In genomic region chr15:89206908-89207331, GRCh38 we compare ENCODE assay signal across 8 cellular contexts. TPM values are rescaled to one million over a fixed set of nuclear protein-coding genes. Genes with fewer than 3 reads are reported as not detected.
DNase-seq lines count a peak whose midpoint lies in the region; ATAC-seq, FAIRE-seq and TF ChIP-seq lines count a peak whose summit lies in the region.

No MANE protein-coding gene starts in this region.

- no peak overlapping the region for H3K23ac ChIP-seq in H1 (ENCODE audit: insufficient read length)

- H2BK120ac ChIP-seq in H1 (replicated peaks; ENCODE audit: low read depth, low read length) = no peak overlapping the region

- H3K79me1 ChIP-seq in H1 (ENCODE audit: low read depth, low read length) = no peaks in the 10 kb centered on the region

- H2BK5ac ChIP-seq in H1 (ENCODE audit: low read depth, low read length) = no peak overlapping the region

- peak; percentile 92 to 96 for TF ChIP-seq RAD21 in H1 (IDR thresholded peaks at IDR 0.05 in 1 of 2, conservative IDR thresholded peaks at IDR 0.05 in 1 of 2; ENCODE audit: low read depth in 2 of 2, low read length in 2 of 2)

- H4K91ac ChIP-seq in H1 (replicated peaks; ENCODE audit: insufficient read length, low read length) = no peak overlapping the region

- TF ChIP-seq EP300 in H1 (IDR thresholded peaks at IDR 0.05; ENCODE audit: borderline replicate concordance in 1 of 2, low read depth in 2 of 2, low read length in 2 of 2) = no peak

- WGBS in H1 (ENCODE audit: extremely low coverage in 1 of 2, insufficient coverage in 1 of 2, insufficient read length in 1 of 2, insufficient replicate concordance in 2 of 2, low coverage in 1 of 2, low lambda C conversion rate in 2 of 2, missing lambda C conversion rate in 1 of 2), 2 experiments = 19% methylated on average over 14 of the region's 14 CpGs; no CpG with 5 or more reads in 1 of the 2 experiments

- TF ChIP-seq CTCF in A673 (conservative IDR thresholded peaks at IDR 0.05; ENCODE audit: low read depth, low read length) (peak; percentile 99), H1 (IDR thresholded peaks at IDR 0.05; ENCODE audit: control extremely low read depth in 1 of 3, insufficient read depth in 1 of 3, low read depth in 1 of 3, low read length in 3 of 3) (peak; percentile 96 to 98 (median 97))

- peak; percentile 85 for DNase-seq in A673 (ENCODE audit: low spot score)
- DNase-seq in NOMO-1 (lab: John Stamatoyannopoulos, UW; ENCODE audit: unreplicated experiment in 2 of 2) = peak; percentile 52 to 55
- DNase-seq in activated CD8-positive, alpha-beta memory T cell treated with anti-CD3 and anti-CD28 coated beads for 4 hours (ENCODE audit: low read depth in 2 of 2) = peak; percentile 43 to 46
- DNase-seq in H1 (ENCODE audit: low read depth in 1 of 2, low spot score in 2 of 2) = peak; percentile 50 to 96
- DNase-seq in middle frontal gyrus (ENCODE audit: extremely low spot score, low spot score) = peak; percentile 67
- DNase-seq in stimulated activated CD8-positive, alpha-beta memory T cell treated with anti-CD3 and anti-CD28 coated beads, Interleukin-2, amount 100 ng/mL, for 1 hour (ENCODE audit: low read depth in 2 of 2) = peak; percentile 33 to 56

- H2AFZ ChIP-seq in H1 (ENCODE audit: low read length) = peak overlapping the region; percentile 80; the same call in 1 of the 2 replicates

- H4K5ac ChIP-seq in H1 (ENCODE audit: insufficient read length, low read depth, low read length) = no peak overlapping the region

- no peaks in the 10 kb centered on the region for H3K27me3 ChIP-seq in A673 (replicated peaks; ENCODE audit: insufficient read depth, low read depth, low read length, poor library complexity)
- H3K27me3 ChIP-seq in H1 (replicated peaks in 1 of 4; ENCODE audit: control insufficient read depth in 3 of 4, extremely low read depth in 1 of 4, insufficient read depth in 3 of 4, low read length in 3 of 4) = no peaks in the 10 kb centered on the region; a peak in 1 of 7 replicates

- no peak overlapping the region for H3K56ac ChIP-seq in H1 (replicated peaks; ENCODE audit: insufficient read length, low read depth, low read length)

- peak; percentile 78 for ATAC-seq in GM18511 (IDR thresholded peaks at IDR 0.05; ENCODE audit: unreplicated experiment)
- peak; percentile 86 for ATAC-seq in HG03342 (IDR thresholded peaks at IDR 0.05; ENCODE audit: unreplicated experiment)

- POLR2A ChIA-PET in A673 (lab: Charles Lee; ENCODE audit: low non-redundant PET) = no interaction called here
- POLR2A ChIA-PET in H1 (lab: Charles Lee; ENCODE audit: partially characterized antibody) = interaction anchor here (1.6 kb wide), 2 partner anchors 16 to 27 kb away, joined by 4 read pairs; no protein-coding TSS in a partner anchor

- no peak for TF ChIP-seq POLR2A in H1 (IDR thresholded peaks at IDR 0.05; ENCODE audit: control extremely low read depth in 1 of 2, low read depth in 2 of 2, low read length in 2 of 2)

- H3K79me2 ChIP-seq in H1 (ENCODE audit: control insufficient read depth in 1 of 2, insufficient read depth in 2 of 2, low read length in 2 of 2) = no peaks in the 10 kb centered on the region

- H3K36me3 ChIP-seq in A673 (ENCODE audit: insufficient read depth, low read length, poor library complexity, severe bottlenecking) (no peaks in the 10 kb centered on the region), H1 (ENCODE audit: control insufficient read depth in 2 of 4, insufficient read depth in 4 of 4, low read length in 3 of 4) (no peaks in the 10 kb centered on the region)

- H3K9ac ChIP-seq in H1 (replicated peaks in 1 of 4; ENCODE audit: extremely low read depth in 1 of 4, low read depth in 3 of 4, low read length in 3 of 4) = no peak overlapping the region

- intact Hi-C loops in A673 (cut with micrococcal nuclease; ENCODE audit: unreplicated experiment) = loop anchor here (2.0 to 5.0 kb wide), 2 partner anchors 36 to 105 kb away; partner anchors contain the start of gene FANCI

- H3K27ac ChIP-seq in A673 (ENCODE audit: low read depth, low read length, poor library complexity, severe bottlenecking) (no peak overlapping the region), H1 (ENCODE audit: low read depth, low read length) (no peak overlapping the region)

- H3K4ac ChIP-seq in H1 (replicated peaks; ENCODE audit: insufficient read length, low read depth, low read length) = no peak overlapping the region

- H2AK5ac ChIP-seq in H1 (ENCODE audit: low read depth, low read length) = no peak overlapping the region

- H4K20me1 ChIP-seq in H1 (replicated peaks in 1 of 2; ENCODE audit: control insufficient read depth in 1 of 2, insufficient read depth in 2 of 2, low read length in 2 of 2) = no peaks in the 10 kb centered on the region

- peak overlapping the region in 1 of 2 experiments; percentile 22; a peak in 1 of 4 replicates for H3K4me2 ChIP-seq in H1 (ENCODE audit: insufficient read depth in 1 of 2, low read depth in 2 of 2, low read length in 2 of 2)

- H3K4me3 ChIP-seq in A673 (ENCODE audit: low read depth, low read length, poor library complexity, severe bottlenecking) = no peak overlapping the region
- no peak overlapping the region for H3K4me3 ChIP-seq in H1 (ENCODE audit: extremely low read depth in 1 of 4, insufficient read depth in 2 of 4, low read depth in 3 of 4, low read length in 4 of 4)

- H3K4me1 ChIP-seq in A673 (ENCODE audit: insufficient read depth, low read length, poor library complexity, severe bottlenecking) (no peaks in the 10 kb centered on the region), H1 (replicated peaks in 1 of 4; ENCODE audit: control insufficient read depth in 3 of 4, insufficient read depth in 4 of 4, low read length in 3 of 4) (no peaks in the 10 kb centered on the region; a peak in 2 of 7 replicates)

- no peak overlapping the region for H3K14ac ChIP-seq in H1 (ENCODE audit: insufficient read length)

- H2BK15ac ChIP-seq in H1 (ENCODE audit: low read length) = no peak overlapping the region

- no peak overlapping the region for H2BK12ac ChIP-seq in H1 (ENCODE audit: low read depth, low read length)

- no peaks in the 10 kb centered on the region for H3K23me2 ChIP-seq in H1 (ENCODE audit: low read depth, low read length)

- BruUV-seq in A673 (replicated peaks; lab: Mats Ljungman, UMichigan) = no TSS peak

- CTCF ChIA-PET in A673 (lab: Charles Lee) (interaction anchor here (0.6 to 1.3 kb wide), 19 partner anchors 10 to 381 kb away, joined by 3 to 8 read pairs (median 4); partner anchors contain the start of genes ABHD2 and FANCI), H1 (lab: Charles Lee; ENCODE audit: partially characterized antibody) (interaction anchor here (0.6 to 3.3 kb wide), 53 partner anchors 8 to 876 kb away, joined by 3 to 36 read pairs (median 5); partner anchors contain the start of genes FANCI and RLBP1)

- H3K9me3 ChIP-seq in A673 (ENCODE audit: low read depth, low read length, poor library complexity, severe bottlenecking) (no peaks in the 10 kb centered on the region), H1 (ENCODE audit: insufficient read depth in 2 of 2, low read depth in 1 of 2, low read length in 1 of 2) (no peaks in the 10 kb centered on the region)

- H2BK20ac ChIP-seq in H1 (ENCODE audit: low read length) = no peak overlapping the region

- no peak overlapping the region for H3K18ac ChIP-seq in H1 (ENCODE audit: extremely low read depth, low read length)

- no peak for FAIRE-seq in H1 (lab: Jason Lieb, UNC)

- H4K8ac ChIP-seq in H1 (ENCODE audit: extremely low read depth, insufficient read depth, low read length) = peak overlapping the region; percentile 64; the same call in 1 of the 2 replicates

TF ChIP-seq in H1, 55 proteins besides CTCF, POLR2A, EP300 and RAD21 (continues in another document):
- 0 out of 2 replicates have a peak, but pooled peaks have one; percentile 18 for TF ChIP-seq CREB1 (IDR thresholded peaks at IDR 0.05)
- TF ChIP-seq YY1 (IDR thresholded peaks at IDR 0.05; ENCODE audit: low read depth, low read length) = peak; percentile 76; the same call in 1 of the 2 replicates
- TF ChIP-seq JUND (IDR thresholded peaks at IDR 0.05; ENCODE audit: low read length) = peak; percentile 28; the same call in 1 of the 2 replicates
- no peak for TF ChIP-seq BCL11A (IDR thresholded peaks at IDR 0.05; ENCODE audit: low read depth in 2 of 2, low read length in 2 of 2)
- TF ChIP-seq USF2 (IDR thresholded peaks at IDR 0.05; ENCODE audit: low read length) = no peak
- peak; percentile 15; the same call in 1 of the 2 replicates for TF ChIP-seq TBP (IDR thresholded peaks at IDR 0.05; ENCODE audit: low read depth, low read length)
- 0 out of 2 replicates have a peak, but pooled peaks have one; percentile 4 for TF ChIP-seq RXRA (IDR thresholded peaks at IDR 0.05; ENCODE audit: insufficient read depth, low read depth, low read length)

RNA-seq across cellular contexts. Expression of gene RLBP1, which starts 14.5 kb away (rescaled TPM):
- not detected in 2 replicates for total RNA-seq in A673 (2021)
- not detected in 2 replicates for total RNA-seq in H1 (2021; fragmentation: NEBNext Ultra II Directional; extraction: Animal tissue kit (Norgen Biotek cat#: 25700))
- 0.05 TPM in 2 replicates for polyA plus RNA-seq in H1 (2011; rRNA removed)
- 0.06 TPM for polyA plus RNA-seq in H1 (2011; cell fraction: cytosol; rRNA removed)
- polyA plus RNA-seq in H1 (2011; cell fraction: nucleus; rRNA removed) = not detected
- not detected in 4 replicates for polyA plus RNA-seq in H1 (2012, experiment 1 of 2)
- not detected for polyA plus RNA-seq in H1 (2012, experiment 2 of 2)
- polyA plus RNA-seq in H1 (2013, experiment 1 of 2) = not detected
- not detected for polyA plus RNA-seq in H1 (2013, experiment 2 of 2)
- not detected in 2 replicates for polyA minus RNA-seq in H1 (2011; rRNA and poly(A)+ RNA removed)
- polyA minus RNA-seq in H1 (2011; cell fraction: cytosol; rRNA and poly(A)+ RNA removed) = not detected
- polyA minus RNA-seq in H1 (2011; cell fraction: nucleus; rRNA and poly(A)+ RNA removed) = not detected

RNA-seq across cellular contexts. Expression of gene FANCI, which starts 36.9 kb away (rescaled TPM):
- total RNA-seq in A673 (2021) = 163 and 175 TPM in 2 replicates
- total RNA-seq in H1 (2021; fragmentation: NEBNext Ultra II Directional; extraction: Animal tissue kit (Norgen Biotek cat#: 25700)) = 115 and 117 TPM in 2 replicates
- 14.2 and 37.8 TPM in 2 replicates for polyA plus RNA-seq in H1 (2011; rRNA removed)
- 34.8 TPM for polyA plus RNA-seq in H1 (2011; cell fraction: cytosol; rRNA removed)
- 31.9 TPM for polyA plus RNA-seq in H1 (2011; cell fraction: nucleus; rRNA removed)
- 58.4 to 115 TPM (median 69.8 TPM) in 4 replicates for polyA plus RNA-seq in H1 (2012, experiment 1 of 2)
- 3.9 TPM for polyA plus RNA-seq in H1 (2012, experiment 2 of 2)
- polyA plus RNA-seq in H1 (2013, experiment 1 of 2) = 42.6 TPM
- 44.3 TPM for polyA plus RNA-seq in H1 (2013, experiment 2 of 2)
- 59.8 and 114 TPM in 2 replicates for polyA minus RNA-seq in H1 (2011; rRNA and poly(A)+ RNA removed)
- polyA minus RNA-seq in H1 (2011; cell fraction: cytosol; rRNA and poly(A)+ RNA removed) = 32.1 TPM
- 85.2 TPM for polyA minus RNA-seq in H1 (2011; cell fraction: nucleus; rRNA and poly(A)+ RNA removed)
